1 cellular context compared by ENCODE assay signal in the genomic region with DNA sequence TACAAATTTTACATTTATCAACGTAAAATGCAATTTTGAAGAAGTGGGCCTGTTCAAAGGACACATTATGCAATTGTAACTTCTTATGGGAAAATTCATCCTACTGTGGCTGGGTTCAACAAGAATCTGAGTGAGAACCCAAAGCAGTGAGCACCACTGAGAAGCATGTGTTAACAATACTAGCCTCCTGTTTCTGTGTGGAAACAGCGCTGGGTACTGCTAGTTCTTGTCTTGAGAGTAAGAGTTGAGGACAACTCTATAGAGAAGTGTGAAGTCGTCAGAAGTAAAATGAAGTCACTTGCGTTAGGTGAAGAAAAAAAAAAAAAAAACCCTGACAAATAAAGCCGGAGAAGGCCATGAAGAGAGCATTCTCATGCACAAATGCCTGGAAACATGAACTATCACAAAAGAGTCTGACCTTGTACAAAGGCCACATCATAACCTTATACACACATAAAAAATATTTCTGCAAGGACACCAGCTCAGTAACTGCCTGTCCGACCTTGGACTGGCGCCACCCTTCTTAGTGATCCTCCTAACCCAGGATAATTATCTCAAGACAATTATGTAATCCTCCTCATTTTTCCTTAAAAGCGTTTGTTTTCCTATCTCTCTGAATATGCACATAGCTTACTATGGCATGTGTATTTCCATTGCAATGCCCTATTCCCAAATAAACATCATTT.
TF ChIP-seq lines count a peak whose summit lies in the region.

No MANE protein-coding gene starts in this region.

TF ChIP-seq in GM23338, 12 proteins besides CTCF, POLR2A, EP300 and RAD21:
- TF ChIP-seq POLR2AphosphoS5 (IDR thresholded peaks at IDR 0.05; ENCODE audit: low read depth) (no peak), CREB1 (CRISPR knock-in tag; IDR thresholded peaks at IDR 0.05; ENCODE audit: low read depth) (no peak), STAT1 (IDR thresholded peaks at IDR 0.05; ENCODE audit: unreplicated experiment) (no peak), JUNB (IDR thresholded peaks at IDR 0.05; ENCODE audit: unreplicated experiment) (no peak), ZNF114 (CRISPR knock-in tag; IDR thresholded peaks at IDR 0.05) (no peak), EZH2phosphoT487 (IDR thresholded peaks at IDR 0.05; ENCODE audit: unreplicated experiment) (no peak), ZNF331 (CRISPR knock-in tag; IDR thresholded peaks at IDR 0.05; ENCODE audit: low read depth) (no peak), NANOG (IDR thresholded peaks at IDR 0.05; ENCODE audit: borderline replicate concordance) (no peak), EZH2 (IDR thresholded peaks at IDR 0.05; ENCODE audit: low read depth, unreplicated experiment) (no peak)
- TF ChIP-seq, protein P1, sequence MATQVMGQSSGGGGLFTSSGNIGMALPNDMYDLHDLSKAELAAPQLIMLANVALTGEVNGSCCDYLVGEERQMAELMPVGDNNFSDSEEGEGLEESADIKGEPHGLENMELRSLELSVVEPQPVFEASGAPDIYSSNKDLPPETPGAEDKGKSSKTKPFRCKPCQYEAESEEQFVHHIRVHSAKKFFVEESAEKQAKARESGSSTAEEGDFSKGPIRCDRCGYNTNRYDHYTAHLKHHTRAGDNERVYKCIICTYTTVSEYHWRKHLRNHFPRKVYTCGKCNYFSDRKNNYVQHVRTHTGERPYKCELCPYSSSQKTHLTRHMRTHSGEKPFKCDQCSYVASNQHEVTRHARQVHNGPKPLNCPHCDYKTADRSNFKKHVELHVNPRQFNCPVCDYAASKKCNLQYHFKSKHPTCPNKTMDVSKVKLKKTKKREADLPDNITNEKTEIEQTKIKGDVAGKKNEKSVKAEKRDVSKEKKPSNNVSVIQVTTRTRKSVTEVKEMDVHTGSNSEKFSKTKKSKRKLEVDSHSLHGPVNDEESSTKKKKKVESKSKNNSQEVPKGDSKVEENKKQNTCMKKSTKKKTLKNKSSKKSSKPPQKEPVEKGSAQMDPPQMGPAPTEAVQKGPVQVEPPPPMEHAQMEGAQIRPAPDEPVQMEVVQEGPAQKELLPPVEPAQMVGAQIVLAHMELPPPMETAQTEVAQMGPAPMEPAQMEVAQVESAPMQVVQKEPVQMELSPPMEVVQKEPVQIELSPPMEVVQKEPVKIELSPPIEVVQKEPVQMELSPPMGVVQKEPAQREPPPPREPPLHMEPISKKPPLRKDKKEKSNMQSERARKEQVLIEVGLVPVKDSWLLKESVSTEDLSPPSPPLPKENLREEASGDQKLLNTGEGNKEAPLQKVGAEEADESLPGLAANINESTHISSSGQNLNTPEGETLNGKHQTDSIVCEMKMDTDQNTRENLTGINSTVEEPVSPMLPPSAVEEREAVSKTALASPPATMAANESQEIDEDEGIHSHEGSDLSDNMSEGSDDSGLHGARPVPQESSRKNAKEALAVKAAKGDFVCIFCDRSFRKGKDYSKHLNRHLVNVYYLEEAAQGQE (IDR thresholded peaks at IDR 0.05; ENCODE audit: unreplicated experiment) = no peak
- TF ChIP-seq, protein P2, sequence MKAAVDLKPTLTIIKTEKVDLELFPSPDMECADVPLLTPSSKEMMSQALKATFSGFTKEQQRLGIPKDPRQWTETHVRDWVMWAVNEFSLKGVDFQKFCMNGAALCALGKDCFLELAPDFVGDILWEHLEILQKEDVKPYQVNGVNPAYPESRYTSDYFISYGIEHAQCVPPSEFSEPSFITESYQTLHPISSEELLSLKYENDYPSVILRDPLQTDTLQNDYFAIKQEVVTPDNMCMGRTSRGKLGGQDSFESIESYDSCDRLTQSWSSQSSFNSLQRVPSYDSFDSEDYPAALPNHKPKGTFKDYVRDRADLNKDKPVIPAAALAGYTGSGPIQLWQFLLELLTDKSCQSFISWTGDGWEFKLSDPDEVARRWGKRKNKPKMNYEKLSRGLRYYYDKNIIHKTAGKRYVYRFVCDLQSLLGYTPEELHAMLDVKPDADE (IDR thresholded peaks at IDR 0.05) = no peak
- TF ChIP-seq, protein P3, sequence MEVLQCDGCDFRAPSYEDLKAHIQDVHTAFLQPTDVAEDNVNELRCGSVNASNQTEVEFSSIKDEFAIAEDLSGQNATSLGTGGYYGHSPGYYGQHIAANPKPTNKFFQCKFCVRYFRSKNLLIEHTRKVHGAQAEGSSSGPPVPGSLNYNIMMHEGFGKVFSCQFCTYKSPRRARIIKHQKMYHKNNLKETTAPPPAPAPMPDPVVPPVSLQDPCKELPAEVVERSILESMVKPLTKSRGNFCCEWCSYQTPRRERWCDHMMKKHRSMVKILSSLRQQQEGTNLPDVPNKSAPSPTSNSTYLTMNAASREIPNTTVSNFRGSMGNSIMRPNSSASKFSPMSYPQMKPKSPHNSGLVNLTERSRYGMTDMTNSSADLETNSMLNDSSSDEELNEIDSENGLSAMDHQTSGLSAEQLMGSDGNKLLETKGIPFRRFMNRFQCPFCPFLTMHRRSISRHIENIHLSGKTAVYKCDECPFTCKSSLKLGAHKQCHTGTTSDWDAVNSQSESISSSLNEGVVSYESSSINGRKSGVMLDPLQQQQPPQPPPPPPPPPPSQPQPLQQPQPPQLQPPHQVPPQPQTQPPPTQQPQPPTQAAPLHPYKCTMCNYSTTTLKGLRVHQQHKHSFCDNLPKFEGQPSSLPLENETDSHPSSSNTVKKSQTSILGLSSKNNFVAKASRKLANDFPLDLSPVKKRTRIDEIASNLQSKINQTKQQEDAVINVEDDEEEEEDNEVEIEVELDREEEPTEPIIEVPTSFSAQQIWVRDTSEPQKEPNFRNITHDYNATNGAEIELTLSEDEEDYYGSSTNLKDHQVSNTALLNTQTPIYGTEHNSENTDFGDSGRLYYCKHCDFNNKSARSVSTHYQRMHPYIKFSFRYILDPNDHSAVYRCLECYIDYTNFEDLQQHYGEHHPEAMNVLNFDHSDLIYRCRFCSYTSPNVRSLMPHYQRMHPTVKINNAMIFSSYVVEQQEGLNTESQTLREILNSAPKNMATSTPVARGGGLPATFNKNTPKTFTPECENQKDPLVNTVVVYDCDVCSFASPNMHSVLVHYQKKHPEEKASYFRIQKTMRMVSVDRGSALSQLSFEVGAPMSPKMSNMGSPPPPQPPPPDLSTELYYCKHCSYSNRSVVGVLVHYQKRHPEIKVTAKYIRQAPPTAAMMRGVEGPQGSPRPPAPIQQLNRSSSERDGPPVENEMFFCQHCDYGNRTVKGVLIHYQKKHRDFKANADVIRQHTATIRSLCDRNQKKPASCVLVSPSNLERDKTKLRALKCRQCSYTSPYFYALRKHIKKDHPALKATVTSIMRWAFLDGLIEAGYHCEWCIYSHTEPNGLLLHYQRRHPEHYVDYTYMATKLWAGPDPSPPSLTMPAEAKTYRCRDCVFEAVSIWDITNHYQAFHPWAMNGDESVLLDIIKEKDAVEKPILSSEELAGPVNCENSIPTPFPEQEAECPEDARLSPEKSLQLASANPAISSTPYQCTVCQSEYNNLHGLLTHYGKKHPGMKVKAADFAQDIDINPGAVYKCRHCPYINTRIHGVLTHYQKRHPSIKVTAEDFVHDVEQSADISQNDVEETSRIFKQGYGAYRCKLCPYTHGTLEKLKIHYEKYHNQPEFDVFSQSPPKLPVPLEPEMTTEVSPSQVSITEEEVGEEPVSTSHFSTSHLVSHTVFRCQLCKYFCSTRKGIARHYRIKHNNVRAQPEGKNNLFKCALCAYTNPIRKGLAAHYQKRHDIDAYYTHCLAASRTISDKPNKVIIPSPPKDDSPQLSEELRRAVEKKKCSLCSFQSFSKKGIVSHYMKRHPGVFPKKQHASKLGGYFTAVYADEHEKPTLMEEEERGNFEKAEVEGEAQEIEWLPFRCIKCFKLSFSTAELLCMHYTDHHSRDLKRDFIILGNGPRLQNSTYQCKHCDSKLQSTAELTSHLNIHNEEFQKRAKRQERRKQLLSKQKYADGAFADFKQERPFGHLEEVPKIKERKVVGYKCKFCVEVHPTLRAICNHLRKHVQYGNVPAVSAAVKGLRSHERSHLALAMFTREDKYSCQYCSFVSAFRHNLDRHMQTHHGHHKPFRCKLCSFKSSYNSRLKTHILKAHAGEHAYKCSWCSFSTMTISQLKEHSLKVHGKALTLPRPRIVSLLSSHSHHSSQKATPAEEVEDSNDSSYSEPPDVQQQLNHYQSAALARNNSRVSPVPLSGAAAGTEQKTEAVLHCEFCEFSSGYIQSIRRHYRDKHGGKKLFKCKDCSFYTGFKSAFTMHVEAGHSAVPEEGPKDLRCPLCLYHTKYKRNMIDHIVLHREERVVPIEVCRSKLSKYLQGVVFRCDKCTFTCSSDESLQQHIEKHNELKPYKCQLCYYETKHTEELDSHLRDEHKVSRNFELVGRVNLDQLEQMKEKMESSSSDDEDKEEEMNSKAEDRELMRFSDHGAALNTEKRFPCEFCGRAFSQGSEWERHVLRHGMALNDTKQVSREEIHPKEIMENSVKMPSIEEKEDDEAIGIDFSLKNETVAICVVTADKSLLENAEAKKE (CRISPR knock-in tag; IDR thresholded peaks at IDR 0.05) = no peak
TF ChIP-seq in GM23338: peak in this region for 0.
